In the genomic region with DNA sequence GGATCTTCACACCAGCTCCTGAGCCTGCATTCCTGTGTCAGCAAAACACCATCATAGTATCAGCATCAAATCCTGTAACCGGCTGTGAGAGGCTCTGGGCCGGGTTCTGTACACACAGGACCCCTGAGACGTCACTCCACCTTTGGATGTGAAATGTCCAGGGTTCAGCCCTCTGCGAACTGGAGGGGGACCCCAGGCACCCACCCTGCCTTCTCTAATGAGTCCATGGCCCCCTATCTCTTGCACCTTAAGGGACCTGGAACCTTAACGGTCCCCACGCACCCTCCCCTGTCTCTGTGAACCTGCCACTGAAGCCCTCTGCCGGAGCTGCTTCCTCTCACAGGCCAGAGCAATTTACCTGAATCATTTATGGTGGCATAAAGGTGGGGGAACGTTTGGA, we compare ENCODE assay signal across 19 cellular contexts.
"Had no signal": no experiment of that assay in that cellular context is flagged by ENCODE, and none has a peak within 500 bp of the region (broad histone marks: within the 10 kb centered on the region; RNA-seq: fewer than 3 reads in every experiment).

No MANE protein-coding gene starts in this region.

- DNase-seq: cortex of kidney; effector CD4-positive, alpha-beta T cell; hypothalamus; immature natural killer cell; mesenchymal stem cell; midbrain; naive thymus-derived CD4-positive, alpha-beta T cell; occipital lobe; stimulated activated CD4-positive, alpha-beta T cell treated with anti-CD3 and anti-CD28 coated beads, Interleukin-4, amount 100 ng/mL, for 4 hours; stimulated activated naive CD8-positive, alpha-beta T cell treated with anti-CD3 and anti-CD28 coated beads, Interleukin-15, Interleukin-2, amounts not matched to agents 100 U/mL and 50 U/mL, for 24 hours; substantia nigra; testis; tibial artery had no signal

- H3K4me1 ChIP-seq: pancreas, testis, tibial artery had no signal

- H3K27ac Mint-ChIP-seq: immature natural killer cell; naive thymus-derived CD4-positive, alpha-beta T cell; progenitor cell of endocrine pancreas; stimulated activated memory B cell treated with anti-CD40 and anti-IgM and Interleukin-4, amounts not matched to agents 10 μg/mL and 1 μg/mL and 100 μg/mL, for 72 hours; type B pancreatic cell had no signal

- H3K9me3 Mint-ChIP-seq: type B pancreatic cell had no signal

- H3K27me3 ChIP-seq: testis had no signal

- H3K4me3 ChIP-seq: pancreas, testis, tibial artery had no signal

- H3K9me3 ChIP-seq: pancreas, testis, tibial artery had no signal

- ATAC-seq: left lobe of liver; naive thymus-derived CD4-positive, alpha-beta T cell; pancreas; sciatic nerve; stimulated activated memory B cell treated with anti-CD40 and anti-IgM and Interleukin-4, amounts not matched to agents 10 μg/mL and 1 μg/mL and 100 μg/mL, for 72 hours; stimulated activated naive CD8-positive, alpha-beta T cell treated with anti-CD3 and anti-CD28 coated beads, Interleukin-15, Interleukin-2, amounts not matched to agents 100 U/mL and 50 U/mL, for 24 hours had no signal

- H3K4me1 Mint-ChIP-seq: immature natural killer cell; stimulated activated memory B cell treated with anti-CD40 and anti-IgM and Interleukin-4, amounts not matched to agents 10 μg/mL and 1 μg/mL and 100 μg/mL, for 72 hours had no signal

- H3K27ac ChIP-seq: pancreas, testis, tibial artery had no signal

- H3K4me3 Mint-ChIP-seq: immature natural killer cell; naive thymus-derived CD4-positive, alpha-beta T cell; stimulated activated memory B cell treated with anti-CD40 and anti-IgM and Interleukin-4, amounts not matched to agents 10 μg/mL and 1 μg/mL and 100 μg/mL, for 72 hours; type B pancreatic cell had no signal

- H3K36me3 ChIP-seq: pancreas, tibial artery had no signal

- H3K36me3 Mint-ChIP-seq: immature natural killer cell; stimulated activated memory B cell treated with anti-CD40 and anti-IgM and Interleukin-4, amounts not matched to agents 10 μg/mL and 1 μg/mL and 100 μg/mL, for 72 hours; type B pancreatic cell had no signal
